ENCODE assay signal across 14 cellular contexts in the genomic region with DNA sequence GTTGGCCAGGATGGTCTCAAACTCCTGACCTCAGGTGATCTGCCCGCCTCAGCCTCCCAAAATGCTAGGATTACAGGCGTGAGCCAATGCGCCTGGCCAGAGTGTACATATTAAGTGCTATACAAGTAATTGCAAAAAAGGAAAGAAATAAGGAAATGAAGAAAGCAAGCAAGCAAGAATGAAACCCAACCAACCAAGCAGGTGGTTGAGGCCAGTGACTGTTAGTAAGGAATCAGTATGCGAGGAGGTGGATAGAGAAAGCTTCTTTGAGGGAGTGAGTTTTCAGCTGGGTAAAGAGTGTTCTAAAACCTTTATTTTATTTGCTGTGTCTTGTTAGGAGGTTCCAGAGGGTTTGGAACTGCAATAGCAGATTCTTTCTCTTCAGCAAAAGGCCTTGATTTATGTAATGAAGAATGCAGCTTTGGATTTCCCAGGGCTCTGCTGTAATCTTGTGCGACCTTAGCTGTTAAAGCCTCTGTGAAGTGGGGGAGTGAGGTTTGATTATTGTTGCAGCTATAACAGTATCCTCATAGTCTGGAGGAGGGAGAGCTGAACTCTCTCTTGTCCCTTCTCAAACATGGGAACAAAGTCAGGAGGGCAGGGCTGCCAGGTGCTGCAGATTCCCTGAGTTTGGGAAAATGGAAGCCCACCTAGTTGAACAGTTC. TPM values are rescaled to one million over a fixed set of nuclear protein-coding genes. Genes with fewer than 3 reads are reported as not detected.
DNase-seq lines count a peak whose midpoint lies in the region; ATAC-seq, FAIRE-seq and TF ChIP-seq lines count a peak whose summit lies in the region.
"Had no signal": no experiment of that assay in that cellular context is flagged by ENCODE, and none has a peak within 500 bp of the region (broad histone marks: within the 10 kb centered on the region; RNA-seq: fewer than 3 reads in every experiment).

No MANE protein-coding gene starts in this region.

- DNase-seq in GM10248 (ENCODE audit: extremely low spot score) (peak; percentile 48), GM19239 (ENCODE audit: insufficient read length, low spot score) (no peak), fibroblast of villous mesenchyme (ENCODE audit: low read depth) (peak; percentile 38), left colon (no peak), NCI-H510A treated with DMSO at 0.1 percent for 48 hours (lab: John Stamatoyannopoulos, UW) (no peak), UCSD-AML1 (lab: John Stamatoyannopoulos, UW; ENCODE audit: unreplicated experiment) (no peak), HEK293T (ENCODE audit: extremely low spot score) (no peak)
- DNase-seq: head of caudate nucleus; NCI-H1694 treated with DMSO at 0.1 percent for 48 hours; stimulated activated naive CD4-positive, alpha-beta T cell had no signal

- H3K4me3 ChIP-seq in fibroblast of villous mesenchyme (ENCODE audit: low read depth, low read length): no peak overlapping the region
- H3K4me3 ChIP-seq: ascending aorta, lung had no signal

- peaks cover 34 to 43% (median 39%) of the 10 kb centered on the region in 3 donors for H3K4me1 Mint-ChIP-seq in IgD-negative memory B cell

- FAIRE-seq in GM19239 (lab: Jason Lieb, UNC): peak; percentile 47

- H3K27me3 Mint-ChIP-seq in IgD-negative memory B cell: no peaks in the 10 kb centered on the region
- H3K27me3 Mint-ChIP-seq: progenitor cell of endocrine pancreas had no signal

- intact Hi-C loops in left colon (cut with DNase I, micrococcal nuclease): no loop called here

- ATAC-seq in left colon: no peak

- peaks cover 2% of the 10 kb centered on the region for H3K36me3 Mint-ChIP-seq in IgD-negative memory B cell

- H3K27ac Mint-ChIP-seq in IgD-negative memory B cell: peak overlapping the region; percentile 49 to 91 (median 77)
- H3K27ac Mint-ChIP-seq: progenitor cell of endocrine pancreas had no signal

- peak overlapping the region; percentile 6 to 83 (median 23) for H3K4me3 Mint-ChIP-seq in IgD-negative memory B cell

- no peaks in the 10 kb centered on the region for H3K9me3 Mint-ChIP-seq in IgD-negative memory B cell

- POLR2A ChIA-PET in GM10248 (lab: Yijun Ruan, JAX) (no interaction called here), HEK293T (lab: Yijun Ruan, JAX) (no interaction called here)

- CTCF ChIA-PET in GM10248 (lab: Yijun Ruan, JAX): interaction anchor here (0.9 to 1.8 kb wide), 3 partner anchors 9 to 194 kb away, joined by 3 to 9 read pairs (median 3); no protein-coding TSS in a partner anchor
- CTCF ChIA-PET in HEK293T (lab: Yijun Ruan, JAX): no interaction called here

- TF ChIP-seq CTCF in GM10248 (IDR thresholded peaks at IDR 0.05; ENCODE audit: control extremely low read depth, extremely low read depth, low read depth, missing control alignments) (no peak), fibroblast of villous mesenchyme (IDR thresholded peaks at IDR 0.05; ENCODE audit: insufficient read depth, low read depth, low read length) (no peak)

TF ChIP-seq in HEK293T, 16 proteins besides CTCF, POLR2A, EP300 and RAD21:
- TF ChIP-seq ARNT (IDR thresholded peaks at IDR 0.05) (no peak), HDGF (IDR thresholded peaks at IDR 0.05; ENCODE audit: borderline replicate concordance) (no peak), FOXA1 (IDR thresholded peaks at IDR 0.05) (no peak), ZNF384 (IDR thresholded peaks at IDR 0.05) (no peak)
TF ChIP-seq in HEK293T: peak in this region for 0.

RNA-seq across cellular contexts. Expression of gene AMPD3, which starts 5.7 kb away (rescaled TPM):
- polyA plus RNA-seq in IgD-negative memory B cell: 30.7 TPM
- total RNA-seq in fibroblast of villous mesenchyme (14.5 and 22.9 TPM in 2 replicates), left colon (10 to 100 TPM; 12.0 to 15.0 TPM)

Comparison
In these comparisons a context has a peak if more than half of its experiments do, and no peak if none do; other contexts are left out.
1. DNase-seq: peak in GM10248 (single experiment) and fibroblast of villous mesenchyme (single experiment); none in GM19239 (single experiment), left colon (0 of 2), NCI-H510A treated with DMSO at 0.1 percent for 48 hours (single experiment), UCSD-AML1 (single experiment) and HEK293T (single experiment).